ENCODE assay signal across 1 cellular context in genomic region chr6:40587240-40588069, GRCh38.
TF ChIP-seq lines count a peak whose summit lies in the region.

Gene LRFN2 (minus strand): TSS chr6:40587364.

TF ChIP-seq in HepG2, 621 proteins besides CTCF, POLR2A, EP300 and RAD21 (continued from another document and continues in another):
- TF ChIP-seq ZNF574 (CRISPR knock-in tag; IDR thresholded peaks at IDR 0.05) (peak; percentile 96), HINFP (CRISPR knock-in tag; IDR thresholded peaks at IDR 0.05; ENCODE audit: low read depth) (no peak), KDM3A (CRISPR knock-in tag; IDR thresholded peaks at IDR 0.05; ENCODE audit: low read depth) (no peak), HMGXB4 (CRISPR knock-in tag; IDR thresholded peaks at IDR 0.05; ENCODE audit: borderline replicate concordance in 1 of 2, low read depth in 1 of 2) (peak in 1 of 2 experiments; percentile 60; a peak in 2 of 4 replicates), NFRKB (IDR thresholded peaks at IDR 0.05) (no peak), SUZ12 (IDR thresholded peaks at IDR 0.05; ENCODE audit: low read depth, low read length) (no peak), SMAD1 (CRISPR knock-in tag; IDR thresholded peaks at IDR 0.05; ENCODE audit: borderline replicate concordance, low read depth) (no peak), TMF1 (CRISPR knock-in tag; IDR thresholded peaks at IDR 0.05; ENCODE audit: low read depth) (no peak), ZNF362 (CRISPR knock-in tag; IDR thresholded peaks at IDR 0.05; ENCODE audit: borderline replicate concordance) (no peak), ZBED4 (CRISPR knock-in tag; IDR thresholded peaks at IDR 0.05; ENCODE audit: borderline replicate concordance) (no peak), ZMYM4 (CRISPR knock-in tag; IDR thresholded peaks at IDR 0.05) (peak; percentile 36; the same call in 1 of the 2 replicates), MTA1 (CRISPR knock-in tag; IDR thresholded peaks at IDR 0.05; ENCODE audit: borderline replicate concordance) (peak; percentile 68; the same call in 1 of the 2 replicates), REXO4 (CRISPR knock-in tag; IDR thresholded peaks at IDR 0.05; ENCODE audit: borderline replicate concordance) (no peak), SMARCC2 (IDR thresholded peaks at IDR 0.05) (no peak), ZNF879 (CRISPR knock-in tag; IDR thresholded peaks at IDR 0.05) (no peak), ZNF788 (CRISPR knock-in tag; IDR thresholded peaks at IDR 0.05; ENCODE audit: borderline replicate concordance) (0 out of 2 replicates have a peak, but pooled peaks have one; percentile 14), HDAC6 (IDR thresholded peaks at IDR 0.05; ENCODE audit: low read depth, low read length) (no peak), ARID4A (CRISPR knock-in tag; IDR thresholded peaks at IDR 0.05; ENCODE audit: borderline replicate concordance) (no peak), ARNTL (CRISPR knock-in tag; IDR thresholded peaks at IDR 0.05) (no peak), ZNF121 (CRISPR knock-in tag; IDR thresholded peaks at IDR 0.05) (no peak), E2F1 (CRISPR knock-in tag; IDR thresholded peaks at IDR 0.05) (no peak), MATR3 (CRISPR knock-in tag; IDR thresholded peaks at IDR 0.05) (no peak), MAZ (IDR thresholded peaks at IDR 0.05; ENCODE audit: borderline replicate concordance, low read depth, low read length) (no peak), MAZ (CRISPR knock-in tag; IDR thresholded peaks at IDR 0.05; ENCODE audit: low read depth) (no peak), BRCA1 (CRISPR knock-in tag; IDR thresholded peaks at IDR 0.05) (no peak), ZNF33A (CRISPR knock-in tag; IDR thresholded peaks at IDR 0.05; ENCODE audit: borderline replicate concordance) (no peak), DR1 (CRISPR knock-in tag; IDR thresholded peaks at IDR 0.05) (no peak; the same call in 1 of the 2 replicates), KLF11 (CRISPR knock-in tag; IDR thresholded peaks at IDR 0.05) (no peak), RBFOX2 (IDR thresholded peaks at IDR 0.05; ENCODE audit: low read depth, low read length) (0 out of 2 replicates have a peak, but pooled peaks have one; percentile 11), FOXO1 (CRISPR knock-in tag; IDR thresholded peaks at IDR 0.05) (peak; percentile 26; the same call in 1 of the 2 replicates), IKZF1 (IDR thresholded peaks at IDR 0.05) (no peak), ELF3 (CRISPR knock-in tag; IDR thresholded peaks at IDR 0.05) (peak; percentile 20; the same call in 1 of the 2 replicates), KLF16 (CRISPR knock-in tag; IDR thresholded peaks at IDR 0.05) (no peak), SSRP1 (CRISPR knock-in tag; IDR thresholded peaks at IDR 0.05) (no peak), ZFP90 (CRISPR knock-in tag; IDR thresholded peaks at IDR 0.05; ENCODE audit: borderline replicate concordance) (no peak; the same call in 1 of the 2 replicates), BATF2 (CRISPR knock-in tag; IDR thresholded peaks at IDR 0.05) (0 out of 2 replicates have a peak, but pooled peaks have one; percentile 20), NCOA2 (CRISPR knock-in tag; IDR thresholded peaks at IDR 0.05) (no peak), CERS6 (CRISPR knock-in tag; IDR thresholded peaks at IDR 0.05) (no peak), SPEN (CRISPR knock-in tag; IDR thresholded peaks at IDR 0.05; ENCODE audit: low read depth) (peak; percentile 48; the same call in 1 of the 2 replicates), ELF4 (CRISPR knock-in tag; IDR thresholded peaks at IDR 0.05; ENCODE audit: borderline replicate concordance) (no peak), KDM2A (CRISPR knock-in tag; IDR thresholded peaks at IDR 0.05; ENCODE audit: borderline replicate concordance, low read depth) (peak; percentile 48; the same call in 1 of the 2 replicates), TFE3 (CRISPR knock-in tag; IDR thresholded peaks at IDR 0.05) (no peak), ELF1 (CRISPR knock-in tag; IDR thresholded peaks at IDR 0.05) (no peak), BCL6 (CRISPR knock-in tag; IDR thresholded peaks at IDR 0.05) (no peak)
